ENCODE assay signal across 2 cellular contexts in the genomic region with DNA sequence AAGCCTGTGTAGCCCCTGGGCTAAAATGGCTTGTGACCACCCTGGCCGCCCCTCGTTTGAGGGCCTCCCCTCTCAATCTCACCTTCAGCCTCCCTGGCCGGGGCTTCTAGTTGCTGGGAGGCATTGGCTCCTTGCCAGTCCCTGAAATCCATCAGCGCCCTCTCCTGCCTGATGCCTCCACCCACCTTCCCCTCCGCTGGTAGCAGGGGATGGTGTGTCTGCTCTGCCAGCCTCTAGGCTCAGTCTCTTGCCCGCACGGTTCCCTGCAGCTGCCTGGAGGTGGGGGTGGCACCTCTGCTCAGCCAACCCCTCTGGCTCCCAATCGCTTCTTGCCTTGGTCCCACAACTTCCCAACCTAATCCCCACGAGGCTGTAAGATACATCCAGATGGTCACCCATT.
A peak's percentile ranks its signal among the peaks of the same experiment; 100 is the strongest.
TF ChIP-seq lines count a peak whose summit lies in the region.

No MANE protein-coding gene starts in this region.

TF ChIP-seq in Ishikawa, 13 proteins besides CTCF, POLR2A, EP300 and RAD21:
- TF ChIP-seq TEAD4 (IDR thresholded peaks at IDR 0.05): no peak
- TF ChIP-seq NFIC (IDR thresholded peaks at IDR 0.05): peak; percentile 9; the same call in 1 of the 2 replicates

TF ChIP-seq in H1, 55 proteins besides CTCF, POLR2A, EP300 and RAD21:
- no peak for TF ChIP-seq JUND (IDR thresholded peaks at IDR 0.05; ENCODE audit: low read length)
